Comparison of ENCODE assay signal across 1 cellular context in the genomic region with DNA sequence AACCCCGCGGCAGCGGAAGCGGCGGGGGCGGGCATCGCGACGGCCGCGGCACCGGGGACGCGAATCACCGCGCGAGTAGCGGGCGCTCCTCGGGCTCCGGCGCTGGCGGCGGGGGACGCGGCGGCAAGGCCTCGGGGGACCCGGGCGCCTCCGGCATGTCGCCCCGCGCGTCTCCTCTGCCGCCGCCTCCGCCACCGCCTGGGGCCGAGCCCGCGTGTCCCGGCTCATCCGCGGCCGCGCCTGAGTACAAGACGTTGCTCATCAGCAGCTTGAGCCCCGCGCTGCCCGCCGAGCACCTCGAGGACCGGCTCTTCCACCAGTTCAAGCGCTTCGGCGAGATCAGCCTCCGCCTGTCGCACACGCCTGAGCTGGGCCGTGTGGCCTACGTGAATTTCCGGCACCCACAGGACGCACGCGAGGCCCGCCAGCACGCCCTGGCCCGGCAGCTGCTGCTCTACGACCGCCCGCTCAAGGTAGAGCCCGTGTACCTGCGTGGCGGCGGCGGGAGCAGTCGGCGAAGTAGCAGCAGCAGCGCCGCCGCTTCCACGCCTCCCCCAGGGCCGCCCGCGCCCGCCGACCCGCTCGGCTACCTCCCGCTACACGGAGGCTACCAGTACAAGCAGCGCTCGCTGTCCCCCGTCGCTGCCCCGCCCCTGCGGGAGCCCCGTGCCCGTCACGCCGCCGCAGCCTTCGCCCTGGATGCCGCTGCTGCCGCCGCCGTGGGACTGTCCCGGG.
TF ChIP-seq lines count a peak whose summit lies in the region.

No MANE protein-coding gene starts in this region.

TF ChIP-seq in K562, 482 proteins besides CTCF, POLR2A, EP300 and RAD21 (continued from another document):
- TF ChIP-seq, protein P1, sequence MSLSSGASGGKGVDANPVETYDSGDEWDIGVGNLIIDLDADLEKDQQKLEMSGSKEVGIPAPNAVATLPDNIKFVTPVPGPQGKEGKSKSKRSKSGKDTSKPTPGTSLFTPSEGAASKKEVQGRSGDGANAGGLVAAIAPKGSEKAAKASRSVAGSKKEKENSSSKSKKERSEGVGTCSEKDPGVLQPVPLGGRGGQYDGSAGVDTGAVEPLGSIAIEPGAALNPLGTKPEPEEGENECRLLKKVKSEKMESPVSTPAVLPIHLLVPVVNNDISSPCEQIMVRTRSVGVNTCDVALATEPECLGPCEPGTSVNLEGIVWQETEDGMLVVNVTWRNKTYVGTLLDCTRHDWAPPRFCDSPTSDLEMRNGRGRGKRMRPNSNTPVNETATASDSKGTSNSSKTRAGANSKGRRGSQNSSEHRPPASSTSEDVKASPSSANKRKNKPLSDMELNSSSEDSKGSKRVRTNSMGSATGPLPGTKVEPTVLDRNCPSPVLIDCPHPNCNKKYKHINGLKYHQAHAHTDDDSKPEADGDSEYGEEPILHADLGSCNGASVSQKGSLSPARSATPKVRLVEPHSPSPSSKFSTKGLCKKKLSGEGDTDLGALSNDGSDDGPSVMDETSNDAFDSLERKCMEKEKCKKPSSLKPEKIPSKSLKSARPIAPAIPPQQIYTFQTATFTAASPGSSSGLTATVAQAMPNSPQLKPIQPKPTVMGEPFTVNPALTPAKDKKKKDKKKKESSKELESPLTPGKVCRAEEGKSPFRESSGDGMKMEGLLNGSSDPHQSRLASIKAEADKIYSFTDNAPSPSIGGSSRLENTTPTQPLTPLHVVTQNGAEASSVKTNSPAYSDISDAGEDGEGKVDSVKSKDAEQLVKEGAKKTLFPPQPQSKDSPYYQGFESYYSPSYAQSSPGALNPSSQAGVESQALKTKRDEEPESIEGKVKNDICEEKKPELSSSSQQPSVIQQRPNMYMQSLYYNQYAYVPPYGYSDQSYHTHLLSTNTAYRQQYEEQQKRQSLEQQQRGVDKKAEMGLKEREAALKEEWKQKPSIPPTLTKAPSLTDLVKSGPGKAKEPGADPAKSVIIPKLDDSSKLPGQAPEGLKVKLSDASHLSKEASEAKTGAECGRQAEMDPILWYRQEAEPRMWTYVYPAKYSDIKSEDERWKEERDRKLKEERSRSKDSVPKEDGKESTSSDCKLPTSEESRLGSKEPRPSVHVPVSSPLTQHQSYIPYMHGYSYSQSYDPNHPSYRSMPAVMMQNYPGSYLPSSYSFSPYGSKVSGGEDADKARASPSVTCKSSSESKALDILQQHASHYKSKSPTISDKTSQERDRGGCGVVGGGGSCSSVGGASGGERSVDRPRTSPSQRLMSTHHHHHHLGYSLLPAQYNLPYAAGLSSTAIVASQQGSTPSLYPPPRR (CRISPR knock-in tag; IDR thresholded peaks at IDR 0.05; ENCODE audit: borderline replicate concordance) = no peak
- TF ChIP-seq, protein P2, sequence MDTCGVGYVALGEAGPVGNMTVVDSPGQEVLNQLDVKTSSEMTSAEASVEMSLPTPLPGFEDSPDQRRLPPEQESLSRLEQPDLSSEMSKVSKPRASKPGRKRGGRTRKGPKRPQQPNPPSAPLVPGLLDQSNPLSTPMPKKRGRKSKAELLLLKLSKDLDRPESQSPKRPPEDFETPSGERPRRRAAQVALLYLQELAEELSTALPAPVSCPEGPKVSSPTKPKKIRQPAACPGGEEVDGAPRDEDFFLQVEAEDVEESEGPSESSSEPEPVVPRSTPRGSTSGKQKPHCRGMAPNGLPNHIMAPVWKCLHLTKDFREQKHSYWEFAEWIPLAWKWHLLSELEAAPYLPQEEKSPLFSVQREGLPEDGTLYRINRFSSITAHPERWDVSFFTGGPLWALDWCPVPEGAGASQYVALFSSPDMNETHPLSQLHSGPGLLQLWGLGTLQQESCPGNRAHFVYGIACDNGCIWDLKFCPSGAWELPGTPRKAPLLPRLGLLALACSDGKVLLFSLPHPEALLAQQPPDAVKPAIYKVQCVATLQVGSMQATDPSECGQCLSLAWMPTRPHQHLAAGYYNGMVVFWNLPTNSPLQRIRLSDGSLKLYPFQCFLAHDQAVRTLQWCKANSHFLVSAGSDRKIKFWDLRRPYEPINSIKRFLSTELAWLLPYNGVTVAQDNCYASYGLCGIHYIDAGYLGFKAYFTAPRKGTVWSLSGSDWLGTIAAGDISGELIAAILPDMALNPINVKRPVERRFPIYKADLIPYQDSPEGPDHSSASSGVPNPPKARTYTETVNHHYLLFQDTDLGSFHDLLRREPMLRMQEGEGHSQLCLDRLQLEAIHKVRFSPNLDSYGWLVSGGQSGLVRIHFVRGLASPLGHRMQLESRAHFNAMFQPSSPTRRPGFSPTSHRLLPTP (IDR thresholded peaks at IDR 0.05; ENCODE audit: borderline replicate concordance, extremely low read depth, insufficient read length) = no peak
- TF ChIP-seq SLC30A9 (CRISPR knock-in tag; IDR thresholded peaks at IDR 0.05) = no peak
TF ChIP-seq in K562: peak in this region for 23.
